Comparison of ENCODE assay signal across 1 cellular context in the genomic region with DNA sequence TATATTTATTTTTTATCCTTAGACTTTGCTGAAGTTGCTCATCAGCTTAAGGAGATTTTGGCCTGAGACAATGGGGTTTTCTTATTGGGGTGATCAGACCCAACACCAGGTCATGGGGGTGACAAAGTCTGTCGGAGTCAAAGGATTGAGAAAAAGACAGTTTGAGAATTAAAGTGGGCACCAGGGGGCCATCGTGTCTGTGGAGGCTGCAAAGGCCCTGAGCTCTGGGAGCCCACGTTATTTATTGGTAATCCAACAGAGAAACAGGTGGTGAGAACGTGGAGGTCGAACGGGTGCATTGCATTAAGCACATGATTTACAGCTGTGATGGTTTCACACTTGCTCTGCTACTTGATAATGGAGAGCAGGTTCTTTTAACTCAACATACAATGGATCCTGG.
TF ChIP-seq lines count a peak whose summit lies in the region.

No MANE protein-coding gene starts in this region.

TF ChIP-seq in GM23338, 12 proteins besides CTCF, POLR2A, EP300 and RAD21 (continued from another document):
- TF ChIP-seq, protein P1, sequence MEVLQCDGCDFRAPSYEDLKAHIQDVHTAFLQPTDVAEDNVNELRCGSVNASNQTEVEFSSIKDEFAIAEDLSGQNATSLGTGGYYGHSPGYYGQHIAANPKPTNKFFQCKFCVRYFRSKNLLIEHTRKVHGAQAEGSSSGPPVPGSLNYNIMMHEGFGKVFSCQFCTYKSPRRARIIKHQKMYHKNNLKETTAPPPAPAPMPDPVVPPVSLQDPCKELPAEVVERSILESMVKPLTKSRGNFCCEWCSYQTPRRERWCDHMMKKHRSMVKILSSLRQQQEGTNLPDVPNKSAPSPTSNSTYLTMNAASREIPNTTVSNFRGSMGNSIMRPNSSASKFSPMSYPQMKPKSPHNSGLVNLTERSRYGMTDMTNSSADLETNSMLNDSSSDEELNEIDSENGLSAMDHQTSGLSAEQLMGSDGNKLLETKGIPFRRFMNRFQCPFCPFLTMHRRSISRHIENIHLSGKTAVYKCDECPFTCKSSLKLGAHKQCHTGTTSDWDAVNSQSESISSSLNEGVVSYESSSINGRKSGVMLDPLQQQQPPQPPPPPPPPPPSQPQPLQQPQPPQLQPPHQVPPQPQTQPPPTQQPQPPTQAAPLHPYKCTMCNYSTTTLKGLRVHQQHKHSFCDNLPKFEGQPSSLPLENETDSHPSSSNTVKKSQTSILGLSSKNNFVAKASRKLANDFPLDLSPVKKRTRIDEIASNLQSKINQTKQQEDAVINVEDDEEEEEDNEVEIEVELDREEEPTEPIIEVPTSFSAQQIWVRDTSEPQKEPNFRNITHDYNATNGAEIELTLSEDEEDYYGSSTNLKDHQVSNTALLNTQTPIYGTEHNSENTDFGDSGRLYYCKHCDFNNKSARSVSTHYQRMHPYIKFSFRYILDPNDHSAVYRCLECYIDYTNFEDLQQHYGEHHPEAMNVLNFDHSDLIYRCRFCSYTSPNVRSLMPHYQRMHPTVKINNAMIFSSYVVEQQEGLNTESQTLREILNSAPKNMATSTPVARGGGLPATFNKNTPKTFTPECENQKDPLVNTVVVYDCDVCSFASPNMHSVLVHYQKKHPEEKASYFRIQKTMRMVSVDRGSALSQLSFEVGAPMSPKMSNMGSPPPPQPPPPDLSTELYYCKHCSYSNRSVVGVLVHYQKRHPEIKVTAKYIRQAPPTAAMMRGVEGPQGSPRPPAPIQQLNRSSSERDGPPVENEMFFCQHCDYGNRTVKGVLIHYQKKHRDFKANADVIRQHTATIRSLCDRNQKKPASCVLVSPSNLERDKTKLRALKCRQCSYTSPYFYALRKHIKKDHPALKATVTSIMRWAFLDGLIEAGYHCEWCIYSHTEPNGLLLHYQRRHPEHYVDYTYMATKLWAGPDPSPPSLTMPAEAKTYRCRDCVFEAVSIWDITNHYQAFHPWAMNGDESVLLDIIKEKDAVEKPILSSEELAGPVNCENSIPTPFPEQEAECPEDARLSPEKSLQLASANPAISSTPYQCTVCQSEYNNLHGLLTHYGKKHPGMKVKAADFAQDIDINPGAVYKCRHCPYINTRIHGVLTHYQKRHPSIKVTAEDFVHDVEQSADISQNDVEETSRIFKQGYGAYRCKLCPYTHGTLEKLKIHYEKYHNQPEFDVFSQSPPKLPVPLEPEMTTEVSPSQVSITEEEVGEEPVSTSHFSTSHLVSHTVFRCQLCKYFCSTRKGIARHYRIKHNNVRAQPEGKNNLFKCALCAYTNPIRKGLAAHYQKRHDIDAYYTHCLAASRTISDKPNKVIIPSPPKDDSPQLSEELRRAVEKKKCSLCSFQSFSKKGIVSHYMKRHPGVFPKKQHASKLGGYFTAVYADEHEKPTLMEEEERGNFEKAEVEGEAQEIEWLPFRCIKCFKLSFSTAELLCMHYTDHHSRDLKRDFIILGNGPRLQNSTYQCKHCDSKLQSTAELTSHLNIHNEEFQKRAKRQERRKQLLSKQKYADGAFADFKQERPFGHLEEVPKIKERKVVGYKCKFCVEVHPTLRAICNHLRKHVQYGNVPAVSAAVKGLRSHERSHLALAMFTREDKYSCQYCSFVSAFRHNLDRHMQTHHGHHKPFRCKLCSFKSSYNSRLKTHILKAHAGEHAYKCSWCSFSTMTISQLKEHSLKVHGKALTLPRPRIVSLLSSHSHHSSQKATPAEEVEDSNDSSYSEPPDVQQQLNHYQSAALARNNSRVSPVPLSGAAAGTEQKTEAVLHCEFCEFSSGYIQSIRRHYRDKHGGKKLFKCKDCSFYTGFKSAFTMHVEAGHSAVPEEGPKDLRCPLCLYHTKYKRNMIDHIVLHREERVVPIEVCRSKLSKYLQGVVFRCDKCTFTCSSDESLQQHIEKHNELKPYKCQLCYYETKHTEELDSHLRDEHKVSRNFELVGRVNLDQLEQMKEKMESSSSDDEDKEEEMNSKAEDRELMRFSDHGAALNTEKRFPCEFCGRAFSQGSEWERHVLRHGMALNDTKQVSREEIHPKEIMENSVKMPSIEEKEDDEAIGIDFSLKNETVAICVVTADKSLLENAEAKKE (CRISPR knock-in tag; IDR thresholded peaks at IDR 0.05): no peak
- TF ChIP-seq, protein P2, sequence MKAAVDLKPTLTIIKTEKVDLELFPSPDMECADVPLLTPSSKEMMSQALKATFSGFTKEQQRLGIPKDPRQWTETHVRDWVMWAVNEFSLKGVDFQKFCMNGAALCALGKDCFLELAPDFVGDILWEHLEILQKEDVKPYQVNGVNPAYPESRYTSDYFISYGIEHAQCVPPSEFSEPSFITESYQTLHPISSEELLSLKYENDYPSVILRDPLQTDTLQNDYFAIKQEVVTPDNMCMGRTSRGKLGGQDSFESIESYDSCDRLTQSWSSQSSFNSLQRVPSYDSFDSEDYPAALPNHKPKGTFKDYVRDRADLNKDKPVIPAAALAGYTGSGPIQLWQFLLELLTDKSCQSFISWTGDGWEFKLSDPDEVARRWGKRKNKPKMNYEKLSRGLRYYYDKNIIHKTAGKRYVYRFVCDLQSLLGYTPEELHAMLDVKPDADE (IDR thresholded peaks at IDR 0.05): no peak
- TF ChIP-seq NANOG (IDR thresholded peaks at IDR 0.05; ENCODE audit: borderline replicate concordance): no peak
- no peak for TF ChIP-seq ZNF331 (CRISPR knock-in tag; IDR thresholded peaks at IDR 0.05; ENCODE audit: low read depth)
- TF ChIP-seq EZH2 (IDR thresholded peaks at IDR 0.05; ENCODE audit: low read depth, unreplicated experiment): no peak
- no peak for TF ChIP-seq POLR2AphosphoS5 (IDR thresholded peaks at IDR 0.05; ENCODE audit: low read depth)
- TF ChIP-seq ZNF114 (CRISPR knock-in tag; IDR thresholded peaks at IDR 0.05): no peak
